In genomic region chr14:23056257-23056955, GRCh38 we compare ENCODE assay signal across 1 cellular context.
TF ChIP-seq lines count a peak whose summit lies in the region.

No MANE protein-coding gene starts in this region.

TF ChIP-seq in HepG2, 621 proteins besides CTCF, POLR2A, EP300 and RAD21 (continues in another document):
- TF ChIP-seq RAD51 (IDR thresholded peaks at IDR 0.05; ENCODE audit: borderline replicate concordance) (no peak), ZNF441 (CRISPR knock-in tag; IDR thresholded peaks at IDR 0.05; ENCODE audit: borderline replicate concordance) (peak; percentile 37; the same call in 1 of the 2 replicates), ZNF468 (CRISPR knock-in tag; IDR thresholded peaks at IDR 0.05) (no peak), ZNF710 (CRISPR knock-in tag; IDR thresholded peaks at IDR 0.05; ENCODE audit: borderline replicate concordance) (no peak; the same call in 1 of the 2 replicates), PATZ1 (CRISPR knock-in tag; IDR thresholded peaks at IDR 0.05) (peak; percentile 77), SMARCE1 (IDR thresholded peaks at IDR 0.05; ENCODE audit: borderline replicate concordance) (no peak), SSRP1 (CRISPR knock-in tag; IDR thresholded peaks at IDR 0.05) (no peak), ZNF224 (CRISPR knock-in tag; IDR thresholded peaks at IDR 0.05) (no peak), ZNF709 (CRISPR knock-in tag; IDR thresholded peaks at IDR 0.05) (0 out of 2 replicates have a peak, but pooled peaks have one; percentile 78), ZBTB40 (IDR thresholded peaks at IDR 0.05) (no peak), ZBTB40 (CRISPR knock-in tag; IDR thresholded peaks at IDR 0.05) (no peak), ZFP82 (CRISPR knock-in tag; IDR thresholded peaks at IDR 0.05; ENCODE audit: borderline replicate concordance) (no peak), NAIF1 (CRISPR knock-in tag; IDR thresholded peaks at IDR 0.05; ENCODE audit: borderline replicate concordance) (no peak)
- TF ChIP-seq, protein P1, sequence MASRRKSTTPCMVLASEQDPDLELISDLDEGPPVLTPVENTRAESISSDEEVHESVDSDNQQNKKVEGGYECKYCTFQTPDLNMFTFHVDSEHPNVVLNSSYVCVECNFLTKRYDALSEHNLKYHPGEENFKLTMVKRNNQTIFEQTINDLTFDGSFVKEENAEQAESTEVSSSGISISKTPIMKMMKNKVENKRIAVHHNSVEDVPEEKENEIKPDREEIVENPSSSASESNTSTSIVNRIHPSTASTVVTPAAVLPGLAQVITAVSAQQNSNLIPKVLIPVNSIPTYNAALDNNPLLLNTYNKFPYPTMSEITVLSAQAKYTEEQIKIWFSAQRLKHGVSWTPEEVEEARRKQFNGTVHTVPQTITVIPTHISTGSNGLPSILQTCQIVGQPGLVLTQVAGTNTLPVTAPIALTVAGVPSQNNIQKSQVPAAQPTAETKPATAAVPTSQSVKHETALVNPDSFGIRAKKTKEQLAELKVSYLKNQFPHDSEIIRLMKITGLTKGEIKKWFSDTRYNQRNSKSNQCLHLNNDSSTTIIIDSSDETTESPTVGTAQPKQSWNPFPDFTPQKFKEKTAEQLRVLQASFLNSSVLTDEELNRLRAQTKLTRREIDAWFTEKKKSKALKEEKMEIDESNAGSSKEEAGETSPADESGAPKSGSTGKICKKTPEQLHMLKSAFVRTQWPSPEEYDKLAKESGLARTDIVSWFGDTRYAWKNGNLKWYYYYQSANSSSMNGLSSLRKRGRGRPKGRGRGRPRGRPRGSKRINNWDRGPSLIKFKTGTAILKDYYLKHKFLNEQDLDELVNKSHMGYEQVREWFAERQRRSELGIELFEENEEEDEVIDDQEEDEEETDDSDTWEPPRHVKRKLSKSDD (CRISPR knock-in tag; IDR thresholded peaks at IDR 0.05; ENCODE audit: low read depth), result no peak
- TF ChIP-seq, protein P2, sequence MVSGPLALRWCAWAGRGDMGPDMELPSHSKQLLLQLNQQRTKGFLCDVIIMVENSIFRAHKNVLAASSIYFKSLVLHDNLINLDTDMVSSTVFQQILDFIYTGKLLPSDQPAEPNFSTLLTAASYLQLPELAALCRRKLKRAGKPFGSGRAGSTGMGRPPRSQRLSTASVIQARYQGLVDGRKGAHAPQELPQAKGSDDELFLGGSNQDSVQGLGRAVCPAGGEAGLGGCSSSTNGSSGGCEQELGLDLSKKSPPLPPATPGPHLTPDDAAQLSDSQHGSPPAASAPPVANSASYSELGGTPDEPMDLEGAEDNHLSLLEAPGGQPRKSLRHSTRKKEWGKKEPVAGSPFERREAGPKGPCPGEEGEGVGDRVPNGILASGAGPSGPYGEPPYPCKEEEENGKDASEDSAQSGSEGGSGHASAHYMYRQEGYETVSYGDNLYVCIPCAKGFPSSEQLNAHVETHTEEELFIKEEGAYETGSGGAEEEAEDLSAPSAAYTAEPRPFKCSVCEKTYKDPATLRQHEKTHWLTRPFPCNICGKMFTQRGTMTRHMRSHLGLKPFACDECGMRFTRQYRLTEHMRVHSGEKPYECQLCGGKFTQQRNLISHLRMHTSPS (CRISPR knock-in tag; IDR thresholded peaks at IDR 0.05; ENCODE audit: low read depth), result peak; percentile 20
- TF ChIP-seq, protein P3, sequence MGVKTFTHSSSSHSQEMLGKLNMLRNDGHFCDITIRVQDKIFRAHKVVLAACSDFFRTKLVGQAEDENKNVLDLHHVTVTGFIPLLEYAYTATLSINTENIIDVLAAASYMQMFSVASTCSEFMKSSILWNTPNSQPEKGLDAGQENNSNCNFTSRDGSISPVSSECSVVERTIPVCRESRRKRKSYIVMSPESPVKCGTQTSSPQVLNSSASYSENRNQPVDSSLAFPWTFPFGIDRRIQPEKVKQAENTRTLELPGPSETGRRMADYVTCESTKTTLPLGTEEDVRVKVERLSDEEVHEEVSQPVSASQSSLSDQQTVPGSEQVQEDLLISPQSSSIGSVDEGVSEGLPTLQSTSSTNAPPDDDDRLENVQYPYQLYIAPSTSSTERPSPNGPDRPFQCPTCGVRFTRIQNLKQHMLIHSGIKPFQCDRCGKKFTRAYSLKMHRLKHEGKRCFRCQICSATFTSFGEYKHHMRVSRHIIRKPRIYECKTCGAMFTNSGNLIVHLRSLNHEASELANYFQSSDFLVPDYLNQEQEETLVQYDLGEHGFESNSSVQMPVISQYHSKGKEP (CRISPR knock-in tag; IDR thresholded peaks at IDR 0.05), result no peak
- TF ChIP-seq, protein P4, sequence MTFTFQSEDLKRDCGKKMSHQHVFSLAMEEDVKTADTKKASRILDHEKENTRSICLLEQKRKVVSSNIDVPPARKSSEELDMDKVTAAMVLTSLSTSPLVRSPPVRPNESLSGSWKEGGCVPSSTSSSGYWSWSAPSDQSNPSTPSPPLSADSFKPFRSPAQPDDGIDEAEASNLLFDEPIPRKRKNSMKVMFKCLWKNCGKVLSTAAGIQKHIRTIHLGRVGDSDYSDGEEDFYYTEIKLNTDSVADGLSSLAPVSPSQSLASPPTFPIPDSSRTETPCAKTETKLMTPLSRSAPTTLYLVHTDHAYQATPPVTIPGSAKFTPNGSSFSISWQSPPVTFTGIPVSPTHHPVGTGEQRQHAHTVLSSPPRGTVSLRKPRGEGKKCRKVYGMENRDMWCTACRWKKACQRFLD (CRISPR knock-in tag; IDR thresholded peaks at IDR 0.05; ENCODE audit: borderline replicate concordance), result no peak
- TF ChIP-seq, protein P5, sequence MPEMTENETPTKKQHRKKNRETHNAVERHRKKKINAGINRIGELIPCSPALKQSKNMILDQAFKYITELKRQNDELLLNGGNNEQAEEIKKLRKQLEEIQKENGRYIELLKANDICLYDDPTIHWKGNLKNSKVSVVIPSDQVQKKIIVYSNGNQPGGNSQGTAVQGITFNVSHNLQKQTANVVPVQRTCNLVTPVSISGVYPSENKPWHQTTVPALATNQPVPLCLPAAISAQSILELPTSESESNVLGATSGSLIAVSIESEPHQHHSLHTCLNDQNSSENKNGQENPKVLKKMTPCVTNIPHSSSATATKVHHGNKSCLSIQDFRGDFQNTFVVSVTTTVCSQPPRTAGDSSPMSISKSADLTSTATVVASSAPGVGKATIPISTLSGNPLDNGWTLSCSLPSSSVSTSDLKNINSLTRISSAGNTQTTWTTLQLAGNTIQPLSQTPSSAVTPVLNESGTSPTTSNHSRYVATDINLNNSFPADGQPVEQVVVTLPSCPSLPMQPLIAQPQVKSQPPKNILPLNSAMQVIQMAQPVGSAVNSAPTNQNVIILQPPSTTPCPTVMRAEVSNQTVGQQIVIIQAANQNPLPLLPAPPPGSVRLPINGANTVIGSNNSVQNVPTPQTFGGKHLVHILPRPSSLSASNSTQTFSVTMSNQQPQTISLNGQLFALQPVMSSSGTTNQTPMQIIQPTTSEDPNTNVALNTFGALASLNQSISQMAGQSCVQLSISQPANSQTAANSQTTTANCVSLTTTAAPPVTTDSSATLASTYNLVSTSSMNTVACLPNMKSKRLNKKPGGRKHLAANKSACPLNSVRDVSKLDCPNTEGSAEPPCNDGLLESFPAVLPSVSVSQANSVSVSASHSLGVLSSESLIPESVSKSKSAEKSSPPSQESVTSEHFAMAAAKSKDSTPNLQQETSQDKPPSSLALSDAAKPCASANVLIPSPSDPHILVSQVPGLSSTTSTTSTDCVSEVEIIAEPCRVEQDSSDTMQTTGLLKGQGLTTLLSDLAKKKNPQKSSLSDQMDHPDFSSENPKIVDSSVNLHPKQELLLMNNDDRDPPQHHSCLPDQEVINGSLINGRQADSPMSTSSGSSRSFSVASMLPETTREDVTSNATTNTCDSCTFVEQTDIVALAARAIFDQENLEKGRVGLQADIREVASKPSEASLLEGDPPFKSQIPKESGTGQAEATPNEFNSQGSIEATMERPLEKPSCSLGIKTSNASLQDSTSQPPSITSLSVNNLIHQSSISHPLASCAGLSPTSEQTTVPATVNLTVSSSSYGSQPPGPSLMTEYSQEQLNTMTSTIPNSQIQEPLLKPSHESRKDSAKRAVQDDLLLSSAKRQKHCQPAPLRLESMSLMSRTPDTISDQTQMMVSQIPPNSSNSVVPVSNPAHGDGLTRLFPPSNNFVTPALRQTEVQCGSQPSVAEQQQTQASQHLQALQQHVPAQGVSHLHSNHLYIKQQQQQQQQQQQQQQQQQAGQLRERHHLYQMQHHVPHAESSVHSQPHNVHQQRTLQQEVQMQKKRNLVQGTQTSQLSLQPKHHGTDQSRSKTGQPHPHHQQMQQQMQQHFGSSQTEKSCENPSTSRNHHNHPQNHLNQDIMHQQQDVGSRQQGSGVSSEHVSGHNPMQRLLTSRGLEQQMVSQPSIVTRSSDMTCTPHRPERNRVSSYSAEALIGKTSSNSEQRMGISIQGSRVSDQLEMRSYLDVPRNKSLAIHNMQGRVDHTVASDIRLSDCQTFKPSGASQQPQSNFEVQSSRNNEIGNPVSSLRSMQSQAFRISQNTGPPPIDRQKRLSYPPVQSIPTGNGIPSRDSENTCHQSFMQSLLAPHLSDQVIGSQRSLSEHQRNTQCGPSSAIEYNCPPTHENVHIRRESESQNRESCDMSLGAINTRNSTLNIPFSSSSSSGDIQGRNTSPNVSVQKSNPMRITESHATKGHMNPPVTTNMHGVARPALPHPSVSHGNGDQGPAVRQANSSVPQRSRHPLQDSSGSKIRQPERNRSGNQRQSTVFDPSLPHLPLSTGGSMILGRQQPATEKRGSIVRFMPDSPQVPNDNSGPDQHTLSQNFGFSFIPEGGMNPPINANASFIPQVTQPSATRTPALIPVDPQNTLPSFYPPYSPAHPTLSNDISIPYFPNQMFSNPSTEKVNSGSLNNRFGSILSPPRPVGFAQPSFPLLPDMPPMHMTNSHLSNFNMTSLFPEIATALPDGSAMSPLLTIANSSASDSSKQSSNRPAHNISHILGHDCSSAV (CRISPR knock-in tag; IDR thresholded peaks at IDR 0.05; ENCODE audit: borderline replicate concordance), result no peak
